In the genomic region with DNA sequence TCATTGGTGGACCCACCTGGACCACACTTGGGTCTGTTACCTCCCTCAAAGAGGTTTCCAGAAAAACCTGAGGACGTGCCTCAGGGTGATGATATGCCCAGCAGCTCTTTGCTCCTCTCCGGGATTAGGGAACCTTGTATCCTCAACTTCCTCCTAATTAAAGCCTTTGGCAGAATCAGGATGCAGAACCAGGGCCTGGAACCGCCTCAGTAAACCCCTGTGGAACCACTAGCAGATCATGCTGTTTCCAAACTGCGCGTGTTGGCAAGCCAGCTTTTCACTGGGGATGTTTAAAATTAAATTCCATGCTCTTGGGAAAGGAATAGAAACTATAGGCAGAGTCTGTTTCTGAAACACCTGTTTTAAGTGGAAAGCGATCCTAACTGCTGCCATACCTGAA, we compare ENCODE assay signal across 18 cellular contexts.
"Had no signal": no experiment of that assay in that cellular context is flagged by ENCODE, and none has a peak within 500 bp of the region (broad histone marks: within the 10 kb centered on the region; RNA-seq: fewer than 3 reads in every experiment).

No MANE protein-coding gene starts in this region.

- H3K9me3 Mint-ChIP-seq: activated naive CD4-positive, alpha-beta T cell treated with anti-CD3 and anti-CD28 coated beads, Interleukin-2, amount 50 U/mL, for 24 hours; dendritic cell treated with granulocyte-macrophage colony-stimulating factor and Interleukin-4, amounts not matched to agents 40 ng/mL and 50 ng/mL, for 4 days; effector memory CD8-positive, alpha-beta T cell; natural killer cell; stimulated activated memory B cell treated with anti-CD40 and anti-IgM and Interleukin-4, amounts not matched to agents 10 μg/mL and 1 μg/mL and 100 μg/mL, for 72 hours had no signal

- H3K36me3 ChIP-seq: neutrophil, sigmoid colon, spleen, thoracic aorta had no signal

- H3K27me3 ChIP-seq: foreskin keratinocyte, hepatocyte, sigmoid colon, spleen had no signal

- FAIRE-seq: astrocyte, TTC549 had no signal

- H3K27me3 Mint-ChIP-seq: activated naive CD4-positive, alpha-beta T cell treated with anti-CD3 and anti-CD28 coated beads, Interleukin-2, amount 50 U/mL, for 24 hours; dendritic cell treated with granulocyte-macrophage colony-stimulating factor and Interleukin-4, amounts not matched to agents 40 ng/mL and 50 ng/mL, for 4 days; effector memory CD8-positive, alpha-beta T cell; stimulated activated memory B cell treated with anti-CD40 and anti-IgM and Interleukin-4, amounts not matched to agents 10 μg/mL and 1 μg/mL and 100 μg/mL, for 72 hours had no signal

- DNase-seq: activated CD4-positive, alpha-beta T cell treated with anti-CD3 and anti-CD28 coated beads, Interleukin-2, amount 50 U/mL, for 4 hours; activated gamma-delta T cell; effector memory CD8-positive, alpha-beta T cell; foreskin keratinocyte; left cardiac atrium; natural killer cell; sigmoid colon; spleen; stimulated activated CD4-positive, alpha-beta T cell treated with anti-CD3 and anti-CD28 coated beads, Interleukin-4, amount 100 ng/mL, for 4 hours had no signal

- H3K4me2 ChIP-seq: hepatocyte had no signal

- ATAC-seq: effector memory CD8-positive, alpha-beta T cell; foreskin keratinocyte; stimulated activated memory B cell treated with anti-CD40 and anti-IgM and Interleukin-4, amounts not matched to agents 10 μg/mL and 1 μg/mL and 100 μg/mL, for 72 hours had no signal

- H3K27ac Mint-ChIP-seq: activated naive CD4-positive, alpha-beta T cell treated with anti-CD3 and anti-CD28 coated beads, Interleukin-2, amount 50 U/mL, for 24 hours; dendritic cell treated with granulocyte-macrophage colony-stimulating factor and Interleukin-4, amounts not matched to agents 40 ng/mL and 50 ng/mL, for 4 days; effector memory CD8-positive, alpha-beta T cell; natural killer cell; stimulated activated memory B cell treated with anti-CD40 and anti-IgM and Interleukin-4, amounts not matched to agents 10 μg/mL and 1 μg/mL and 100 μg/mL, for 72 hours had no signal

- H3K4me3 ChIP-seq: hepatocyte, sigmoid colon, spleen had no signal

- H3K9me3 ChIP-seq: neutrophil, sigmoid colon, spleen, thoracic aorta had no signal

- H3K4me3 Mint-ChIP-seq: activated naive CD4-positive, alpha-beta T cell treated with anti-CD3 and anti-CD28 coated beads, Interleukin-2, amount 50 U/mL, for 24 hours; dendritic cell treated with granulocyte-macrophage colony-stimulating factor and Interleukin-4, amounts not matched to agents 40 ng/mL and 50 ng/mL, for 4 days; effector memory CD8-positive, alpha-beta T cell; natural killer cell; stimulated activated memory B cell treated with anti-CD40 and anti-IgM and Interleukin-4, amounts not matched to agents 10 μg/mL and 1 μg/mL and 100 μg/mL, for 72 hours had no signal

- H2AFZ ChIP-seq: hepatocyte had no signal

- H3K27ac ChIP-seq: epithelial cell of prostate, foreskin keratinocyte, hepatocyte, neutrophil had no signal

- H3K4me1 Mint-ChIP-seq: stimulated activated memory B cell treated with anti-CD40 and anti-IgM and Interleukin-4, amounts not matched to agents 10 μg/mL and 1 μg/mL and 100 μg/mL, for 72 hours had no signal

- H3K36me3 Mint-ChIP-seq: activated naive CD4-positive, alpha-beta T cell treated with anti-CD3 and anti-CD28 coated beads, Interleukin-2, amount 50 U/mL, for 24 hours; natural killer cell; stimulated activated memory B cell treated with anti-CD40 and anti-IgM and Interleukin-4, amounts not matched to agents 10 μg/mL and 1 μg/mL and 100 μg/mL, for 72 hours had no signal
